In genomic region chr6:154882107-154882506, GRCh38 we compare ENCODE assay signal across 30 cellular contexts.
DNase-seq lines count a peak whose midpoint lies in the region; ATAC-seq, FAIRE-seq and TF ChIP-seq lines count a peak whose summit lies in the region.
"Had no signal": no experiment of that assay in that cellular context is flagged by ENCODE, and none has a peak within 500 bp of the region (broad histone marks: within the 10 kb centered on the region; RNA-seq: fewer than 3 reads in every experiment).

No MANE protein-coding gene starts in this region.

- H3K36me3 ChIP-seq in MG63 (no peaks in the 10 kb centered on the region), bronchial epithelial cell (ENCODE audit: control insufficient read depth, insufficient read depth, low read length) (no peaks in the 10 kb centered on the region)

- H3K27me3 ChIP-seq in MG63 (no peaks in the 10 kb centered on the region), bronchial epithelial cell (ENCODE audit: control insufficient read depth, insufficient read depth, low read length) (no peaks in the 10 kb centered on the region)
- H3K27me3 ChIP-seq: heart right ventricle had no signal

- H3K4me3 ChIP-seq in AG09309 (ENCODE audit: control insufficient read depth, low read depth, low read length) (no peak overlapping the region), MG63 (no peak overlapping the region), bronchial epithelial cell (ENCODE audit: low read depth, low read length) (no peak overlapping the region)
- H3K4me3 ChIP-seq: heart right ventricle had no signal

- peak; percentile 60 for FAIRE-seq in bronchial epithelial cell (lab: Jason Lieb, UNC)
- FAIRE-seq: A204.1, colon, H1, urothelium cell line had no signal

- TF ChIP-seq CTCF in AG09309 (IDR thresholded peaks at IDR 0.05; ENCODE audit: control insufficient read depth, insufficient read depth, low read depth, low read length, missing control alignments) (no peak), bronchial epithelial cell (IDR thresholded peaks at IDR 0.05; ENCODE audit: insufficient read depth, low read length, severe bottlenecking) (no peak)

- peak; percentile 18 for DNase-seq in AG09309 (ENCODE audit: low read depth)
- DNase-seq in MG63, result peak; percentile 71
- DNase-seq in bronchial epithelial cell (ENCODE audit: low read depth), result peak; percentile 95
- peak; percentile 66 for DNase-seq in islet precursor cell
- no peak for DNase-seq in HK-2 (ENCODE audit: unreplicated experiment)
- no peak for DNase-seq in activated gamma-delta T cell (lab: John Stamatoyannopoulos, UW)
- DNase-seq: activated CD4-positive, alpha-beta memory T cell treated with anti-CD3 and anti-CD28 coated beads, Interleukin-2, amount 10 ng/mL, durations not matched to agents 7 days and 5 days; activated effector memory CD4-positive, alpha-beta T cell treated with Interleukin-2 at 50 U/mL for 16 hours; activated naive CD8-positive, alpha-beta T cell treated with anti-CD3 and anti-CD28 coated beads, Interleukin-2, amount 10 ng/mL, durations not matched to agents 7 days and 5 days; COR-L47; DMS79; GF-D8; heart right ventricle; left colon; natural killer cell; NCI-H1105 treated with DMSO at 0.1 percent for 48 hours; NCI-H2029; OCI-M1; right cardiac atrium; SHP77 treated with DMSO at 0.1 percent for 48 hours; stimulated activated CD4-positive, alpha-beta T cell treated with anti-CD3 and anti-CD28 coated beads, Interleukin-12 subunit alpha, Interleukin-12 subunit beta, amount 100 ng/mL, for 4 hours; stimulated activated CD4-positive, alpha-beta T cell treated with anti-CD3 and anti-CD28 coated beads, Interleukin-4, amount 100 ng/mL, for 24 hours; stimulated activated naive B cell treated with anti-CD40 and anti-IgM and Interleukin-4, amounts not matched to agents 10 μg/mL and 1 μg/mL and 100 μg/mL, for 72 hours had no signal

- ATAC-seq in HG03045 (IDR thresholded peaks at IDR 0.05; ENCODE audit: unreplicated experiment), result no peak
- ATAC-seq in HG03039 (IDR thresholded peaks at IDR 0.05; ENCODE audit: unreplicated experiment), result no peak
- ATAC-seq: activated CD4-positive, CD25-positive, alpha-beta regulatory T cell treated with anti-CD3 and anti-CD28 coated beads, Interleukin-2, amount 50 U/mL, for 24 hours; left colon; right cardiac atrium; stimulated activated naive B cell treated with anti-CD40 and anti-IgM and Interleukin-4, amounts not matched to agents 10 μg/mL and 1 μg/mL and 100 μg/mL, for 72 hours had no signal

- H3K9me3 ChIP-seq in MG63, result no peaks in the 10 kb centered on the region

Comparison
In these comparisons a context has a peak if more than half of its experiments do, and no peak if none do; other contexts are left out.
1. DNase-seq: peak in AG09309 (single experiment), MG63 (single experiment), bronchial epithelial cell (single experiment) and islet precursor cell (single experiment); none in HK-2 (single experiment) and activated gamma-delta T cell (single experiment).